In the genomic region with DNA sequence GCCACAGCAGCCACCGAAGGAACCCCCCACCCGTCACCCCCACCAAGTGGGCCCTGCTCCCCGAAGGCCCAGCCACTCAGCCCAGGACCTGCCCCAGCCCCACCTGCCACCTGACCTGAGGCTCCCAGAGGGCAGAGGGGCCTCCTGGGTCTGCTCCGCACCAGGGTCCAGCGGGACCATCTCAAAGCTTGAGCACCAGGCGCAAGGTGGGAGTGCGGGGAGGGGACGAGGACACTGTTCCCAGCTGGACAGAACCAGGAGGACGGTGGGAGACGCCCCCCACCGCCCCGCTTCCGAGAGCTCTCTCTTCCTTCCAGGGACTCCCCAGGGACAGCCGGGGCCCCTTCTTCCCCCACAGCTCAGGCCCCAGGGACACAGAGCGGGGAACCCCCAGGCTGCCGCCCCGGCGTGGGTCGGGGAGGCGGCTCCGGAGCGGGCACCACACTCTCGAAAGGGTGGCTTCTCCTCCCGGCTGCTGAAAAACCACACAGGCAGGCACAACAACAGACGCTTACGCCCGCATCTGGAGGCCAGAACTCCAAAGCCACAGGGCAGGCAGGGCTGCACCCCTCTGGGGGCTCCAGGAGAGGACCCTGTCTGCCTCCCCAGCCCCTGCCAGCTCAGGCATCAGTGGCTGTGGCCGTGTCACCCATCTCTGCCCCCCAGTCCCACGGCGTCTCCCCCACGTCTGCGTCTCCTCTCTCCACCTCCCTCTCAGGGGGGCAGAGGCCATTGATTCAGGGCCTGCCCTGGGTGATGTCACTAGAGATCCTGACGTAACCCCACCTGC, we compare ENCODE assay signal across 1 cellular context.
TF ChIP-seq lines count a peak whose summit lies in the region.

No MANE protein-coding gene starts in this region.

TF ChIP-seq in H1, 55 proteins besides CTCF, POLR2A, EP300 and RAD21:
- TF ChIP-seq SIRT6 (IDR thresholded peaks at IDR 0.05; ENCODE audit: low read length) (no peak), HDAC6 (IDR thresholded peaks at IDR 0.05; ENCODE audit: low read depth, low read length) (no peak), SUZ12 (IDR thresholded peaks at IDR 0.05; ENCODE audit: low read length) (no peak), EGR1 (IDR thresholded peaks at IDR 0.05; ENCODE audit: borderline replicate concordance, low read depth, low read length) (no peak), RFX5 (IDR thresholded peaks at IDR 0.05; ENCODE audit: borderline replicate concordance, low read depth, low read length) (no peak), NRF1 (IDR thresholded peaks at IDR 0.05; ENCODE audit: low read depth, low read length) (no peak), TEAD4 (IDR thresholded peaks at IDR 0.05; ENCODE audit: low read depth, low read length) (no peak), TBP (IDR thresholded peaks at IDR 0.05; ENCODE audit: low read depth, low read length) (no peak), CEBPB (IDR thresholded peaks at IDR 0.05; ENCODE audit: low read depth, low read length) (no peak), SP2 (IDR thresholded peaks at IDR 0.05; ENCODE audit: low read length) (no peak), ATF3 (IDR thresholded peaks at IDR 0.05; ENCODE audit: insufficient read depth, low read depth, low read length) (no peak), ZNF274 (IDR thresholded peaks at IDR 0.05; ENCODE audit: borderline replicate concordance, extremely low read depth, low read length) (no peak), CTBP2 (IDR thresholded peaks at IDR 0.05; ENCODE audit: borderline replicate concordance, insufficient read depth, insufficient read length, low read length) (no peak), E2F6 (IDR thresholded peaks at IDR 0.05) (no peak), RXRA (IDR thresholded peaks at IDR 0.05; ENCODE audit: insufficient read depth, low read depth, low read length) (no peak)
- TF ChIP-seq, protein P1, sequence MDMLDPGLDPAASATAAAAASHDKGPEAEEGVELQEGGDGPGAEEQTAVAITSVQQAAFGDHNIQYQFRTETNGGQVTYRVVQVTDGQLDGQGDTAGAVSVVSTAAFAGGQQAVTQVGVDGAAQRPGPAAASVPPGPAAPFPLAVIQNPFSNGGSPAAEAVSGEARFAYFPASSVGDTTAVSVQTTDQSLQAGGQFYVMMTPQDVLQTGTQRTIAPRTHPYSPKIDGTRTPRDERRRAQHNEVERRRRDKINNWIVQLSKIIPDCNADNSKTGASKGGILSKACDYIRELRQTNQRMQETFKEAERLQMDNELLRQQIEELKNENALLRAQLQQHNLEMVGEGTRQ (IDR thresholded peaks at IDR 0.05; ENCODE audit: low read length): no peak
